2 cellular contexts compared by ENCODE assay signal in the genomic region with DNA sequence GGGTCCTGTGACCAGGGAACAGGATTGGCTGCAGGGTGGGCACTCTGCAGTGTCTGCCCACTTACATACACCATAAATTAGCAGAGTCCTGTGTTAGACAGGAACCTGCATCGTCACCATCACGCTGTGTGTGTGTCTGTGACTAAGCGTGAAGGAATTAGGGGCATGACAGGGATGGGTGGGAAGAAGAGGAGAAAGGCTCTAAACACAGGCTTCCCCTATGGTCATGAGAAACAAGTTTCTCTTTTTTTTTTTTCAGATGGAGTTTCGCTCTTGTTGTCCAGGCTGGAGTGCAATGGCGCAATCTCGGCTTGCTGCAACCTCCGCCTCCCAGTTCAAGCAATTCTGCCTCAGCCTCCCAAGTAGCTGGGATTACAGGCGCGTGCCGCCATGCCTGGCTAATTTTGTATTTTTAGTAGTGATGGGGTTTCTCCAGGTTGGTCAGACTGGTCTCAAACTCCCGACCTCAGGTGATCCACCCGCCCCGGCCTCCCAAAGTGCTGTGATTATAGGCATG.
TF ChIP-seq lines count a peak whose summit lies in the region.
"Not testable (repeated sequence)": the region's sequence is repeated elsewhere in the genome, so short reads cannot be mapped to it uniquely, and the experiment has no call there.

No MANE protein-coding gene starts in this region.

TF ChIP-seq in K562, 482 proteins besides CTCF, POLR2A, EP300 and RAD21:
- TF ChIP-seq CEBPG (CRISPR knock-in tag; IDR thresholded peaks at IDR 0.05); JUN (CRISPR knock-in tag; IDR thresholded peaks at IDR 0.05; ENCODE audit: borderline replicate concordance): not testable (repeated sequence)
- peak in 1 of 2 experiments; percentile 16; a peak in 1 of 4 replicates for TF ChIP-seq CEBPG (tag; conservative IDR thresholded peaks at IDR 0.05 in 1 of 2, IDR thresholded peaks at IDR 0.05 in 1 of 2)
- 0 out of 2 replicates have a peak, but pooled peaks have one; percentile 25 for TF ChIP-seq C11orf30 (IDR thresholded peaks at IDR 0.05; ENCODE audit: low read depth)
- TF ChIP-seq JUN (IDR thresholded peaks at IDR 0.05; ENCODE audit: borderline replicate concordance, low read depth, low read length), result 0 out of 2 replicates have a peak, but pooled peaks have one; percentile 11
- peak; percentile 40; the same call in 1 of the 2 replicates for TF ChIP-seq JUND (IDR thresholded peaks at IDR 0.05; ENCODE audit: borderline replicate concordance, low read depth, low read length)
- peak; percentile 44; the same call in 1 of the 3 replicates for TF ChIP-seq JUND (tag; IDR thresholded peaks at IDR 0.05; ENCODE audit: borderline replicate concordance, low read depth, low read length)
- TF ChIP-seq MAFG (tag; conservative IDR thresholded peaks at IDR 0.05), result peak; percentile 45
- TF ChIP-seq, protein P1, sequence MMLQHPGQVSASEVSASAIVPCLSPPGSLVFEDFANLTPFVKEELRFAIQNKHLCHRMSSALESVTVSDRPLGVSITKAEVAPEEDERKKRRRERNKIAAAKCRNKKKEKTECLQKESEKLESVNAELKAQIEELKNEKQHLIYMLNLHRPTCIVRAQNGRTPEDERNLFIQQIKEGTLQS (IDR thresholded peaks at IDR 0.05), result peak; percentile 50
- TF ChIP-seq, protein P1 (CRISPR knock-in tag; conservative IDR thresholded peaks at IDR 0.05), result not testable (repeated sequence)
- TF ChIP-seq FOSL1 (tag; conservative IDR thresholded peaks at IDR 0.05), result peak; percentile 87
- TF ChIP-seq NFE2 (IDR thresholded peaks at IDR 0.05; ENCODE audit: low read depth), result peak; percentile 26; the same call in 1 of the 2 replicates
- TF ChIP-seq, protein P2, sequence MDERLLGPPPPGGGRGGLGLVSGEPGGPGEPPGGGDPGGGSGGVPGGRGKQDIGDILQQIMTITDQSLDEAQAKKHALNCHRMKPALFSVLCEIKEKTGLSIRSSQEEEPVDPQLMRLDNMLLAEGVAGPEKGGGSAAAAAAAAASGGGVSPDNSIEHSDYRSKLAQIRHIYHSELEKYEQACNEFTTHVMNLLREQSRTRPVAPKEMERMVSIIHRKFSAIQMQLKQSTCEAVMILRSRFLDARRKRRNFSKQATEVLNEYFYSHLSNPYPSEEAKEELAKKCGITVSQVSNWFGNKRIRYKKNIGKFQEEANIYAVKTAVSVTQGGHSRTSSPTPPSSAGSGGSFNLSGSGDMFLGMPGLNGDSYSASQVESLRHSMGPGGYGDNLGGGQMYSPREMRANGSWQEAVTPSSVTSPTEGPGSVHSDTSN (CRISPR knock-in tag; IDR thresholded peaks at IDR 0.05; ENCODE audit: low read depth), result not testable (repeated sequence)
- TF ChIP-seq, protein P2 (tag; conservative IDR thresholded peaks at IDR 0.05; ENCODE audit: low read depth), result peak; percentile 71
- TF ChIP-seq KDM1A (IDR thresholded peaks at IDR 0.05), result 0 out of 4 replicates have a peak, but pooled peaks of 1 of the 2 experiments have one; percentile 28
- peak; percentile 64 for TF ChIP-seq MEIS2 (IDR thresholded peaks at IDR 0.05; ENCODE audit: partially characterized antibody)
- peak; percentile 70 for TF ChIP-seq CEBPB (tag; IDR thresholded peaks at IDR 0.05)
- TF ChIP-seq CREM (IDR thresholded peaks at IDR 0.05; ENCODE audit: low read depth), result 0 out of 2 replicates have a peak, but pooled peaks have one; percentile 20

TF ChIP-seq in HepG2, 621 proteins besides CTCF, POLR2A, EP300 and RAD21 (continues in another document):
- TF ChIP-seq, protein P3, sequence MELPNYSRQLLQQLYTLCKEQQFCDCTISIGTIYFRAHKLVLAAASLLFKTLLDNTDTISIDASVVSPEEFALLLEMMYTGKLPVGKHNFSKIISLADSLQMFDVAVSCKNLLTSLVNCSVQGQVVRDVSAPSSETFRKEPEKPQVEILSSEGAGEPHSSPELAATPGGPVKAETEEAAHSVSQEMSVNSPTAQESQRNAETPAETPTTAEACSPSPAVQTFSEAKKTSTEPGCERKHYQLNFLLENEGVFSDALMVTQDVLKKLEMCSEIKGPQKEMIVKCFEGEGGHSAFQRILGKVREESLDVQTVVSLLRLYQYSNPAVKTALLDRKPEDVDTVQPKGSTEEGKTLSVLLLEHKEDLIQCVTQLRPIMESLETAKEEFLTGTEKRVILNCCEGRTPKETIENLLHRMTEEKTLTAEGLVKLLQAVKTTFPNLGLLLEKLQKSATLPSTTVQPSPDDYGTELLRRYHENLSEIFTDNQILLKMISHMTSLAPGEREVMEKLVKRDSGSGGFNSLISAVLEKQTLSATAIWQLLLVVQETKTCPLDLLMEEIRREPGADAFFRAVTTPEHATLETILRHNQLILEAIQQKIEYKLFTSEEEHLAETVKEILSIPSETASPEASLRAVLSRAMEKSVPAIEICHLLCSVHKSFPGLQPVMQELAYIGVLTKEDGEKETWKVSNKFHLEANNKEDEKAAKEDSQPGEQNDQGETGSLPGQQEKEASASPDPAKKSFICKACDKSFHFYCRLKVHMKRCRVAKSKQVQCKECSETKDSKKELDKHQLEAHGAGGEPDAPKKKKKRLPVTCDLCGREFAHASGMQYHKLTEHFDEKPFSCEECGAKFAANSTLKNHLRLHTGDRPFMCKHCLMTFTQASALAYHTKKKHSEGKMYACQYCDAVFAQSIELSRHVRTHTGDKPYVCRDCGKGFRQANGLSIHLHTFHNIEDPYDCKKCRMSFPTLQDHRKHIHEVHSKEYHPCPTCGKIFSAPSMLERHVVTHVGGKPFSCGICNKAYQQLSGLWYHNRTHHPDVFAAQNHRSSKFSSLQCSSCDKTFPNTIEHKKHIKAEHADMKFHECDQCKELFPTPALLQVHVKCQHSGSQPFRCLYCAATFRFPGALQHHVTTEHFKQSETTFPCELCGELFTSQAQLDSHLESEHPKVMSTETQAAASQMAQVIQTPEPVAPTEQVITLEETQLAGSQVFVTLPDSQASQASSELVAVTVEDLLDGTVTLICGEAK (IDR thresholded peaks at IDR 0.05), result not testable (repeated sequence)
- TF ChIP-seq, protein P3 (CRISPR knock-in tag; IDR thresholded peaks at IDR 0.05), result 0 out of 2 replicates have a peak, but pooled peaks have one; percentile 28
- TF ChIP-seq CREB1 (IDR thresholded peaks at IDR 0.05) (peak; percentile 50; the same call in 1 of the 2 replicates), CREB1 (CRISPR knock-in tag; IDR thresholded peaks at IDR 0.05) (0 out of 2 replicates have a peak, but pooled peaks have one; percentile 16), ARNT2 (CRISPR knock-in tag; IDR thresholded peaks at IDR 0.05; ENCODE audit: low read depth) (0 out of 2 replicates have a peak, but pooled peaks have one; percentile 39), JUN (CRISPR knock-in tag; IDR thresholded peaks at IDR 0.05) (0 out of 2 replicates have a peak, but pooled peaks have one; percentile 51), MEIS1 (CRISPR knock-in tag; IDR thresholded peaks at IDR 0.05; ENCODE audit: borderline replicate concordance) (peak; percentile 31; the same call in 1 of the 2 replicates)
- TF ChIP-seq, protein P4, sequence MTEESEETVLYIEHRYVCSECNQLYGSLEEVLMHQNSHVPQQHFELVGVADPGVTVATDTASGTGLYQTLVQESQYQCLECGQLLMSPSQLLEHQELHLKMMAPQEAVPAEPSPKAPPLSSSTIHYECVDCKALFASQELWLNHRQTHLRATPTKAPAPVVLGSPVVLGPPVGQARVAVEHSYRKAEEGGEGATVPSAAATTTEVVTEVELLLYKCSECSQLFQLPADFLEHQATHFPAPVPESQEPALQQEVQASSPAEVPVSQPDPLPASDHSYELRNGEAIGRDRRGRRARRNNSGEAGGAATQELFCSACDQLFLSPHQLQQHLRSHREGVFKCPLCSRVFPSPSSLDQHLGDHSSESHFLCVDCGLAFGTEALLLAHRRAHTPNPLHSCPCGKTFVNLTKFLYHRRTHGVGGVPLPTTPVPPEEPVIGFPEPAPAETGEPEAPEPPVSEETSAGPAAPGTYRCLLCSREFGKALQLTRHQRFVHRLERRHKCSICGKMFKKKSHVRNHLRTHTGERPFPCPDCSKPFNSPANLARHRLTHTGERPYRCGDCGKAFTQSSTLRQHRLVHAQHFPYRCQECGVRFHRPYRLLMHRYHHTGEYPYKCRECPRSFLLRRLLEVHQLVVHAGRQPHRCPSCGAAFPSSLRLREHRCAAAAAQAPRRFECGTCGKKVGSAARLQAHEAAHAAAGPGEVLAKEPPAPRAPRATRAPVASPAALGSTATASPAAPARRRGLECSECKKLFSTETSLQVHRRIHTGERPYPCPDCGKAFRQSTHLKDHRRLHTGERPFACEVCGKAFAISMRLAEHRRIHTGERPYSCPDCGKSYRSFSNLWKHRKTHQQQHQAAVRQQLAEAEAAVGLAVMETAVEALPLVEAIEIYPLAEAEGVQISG (CRISPR knock-in tag; IDR thresholded peaks at IDR 0.05), result 0 out of 2 replicates have a peak, but pooled peaks have one; percentile 14
- TF ChIP-seq, protein P5, sequence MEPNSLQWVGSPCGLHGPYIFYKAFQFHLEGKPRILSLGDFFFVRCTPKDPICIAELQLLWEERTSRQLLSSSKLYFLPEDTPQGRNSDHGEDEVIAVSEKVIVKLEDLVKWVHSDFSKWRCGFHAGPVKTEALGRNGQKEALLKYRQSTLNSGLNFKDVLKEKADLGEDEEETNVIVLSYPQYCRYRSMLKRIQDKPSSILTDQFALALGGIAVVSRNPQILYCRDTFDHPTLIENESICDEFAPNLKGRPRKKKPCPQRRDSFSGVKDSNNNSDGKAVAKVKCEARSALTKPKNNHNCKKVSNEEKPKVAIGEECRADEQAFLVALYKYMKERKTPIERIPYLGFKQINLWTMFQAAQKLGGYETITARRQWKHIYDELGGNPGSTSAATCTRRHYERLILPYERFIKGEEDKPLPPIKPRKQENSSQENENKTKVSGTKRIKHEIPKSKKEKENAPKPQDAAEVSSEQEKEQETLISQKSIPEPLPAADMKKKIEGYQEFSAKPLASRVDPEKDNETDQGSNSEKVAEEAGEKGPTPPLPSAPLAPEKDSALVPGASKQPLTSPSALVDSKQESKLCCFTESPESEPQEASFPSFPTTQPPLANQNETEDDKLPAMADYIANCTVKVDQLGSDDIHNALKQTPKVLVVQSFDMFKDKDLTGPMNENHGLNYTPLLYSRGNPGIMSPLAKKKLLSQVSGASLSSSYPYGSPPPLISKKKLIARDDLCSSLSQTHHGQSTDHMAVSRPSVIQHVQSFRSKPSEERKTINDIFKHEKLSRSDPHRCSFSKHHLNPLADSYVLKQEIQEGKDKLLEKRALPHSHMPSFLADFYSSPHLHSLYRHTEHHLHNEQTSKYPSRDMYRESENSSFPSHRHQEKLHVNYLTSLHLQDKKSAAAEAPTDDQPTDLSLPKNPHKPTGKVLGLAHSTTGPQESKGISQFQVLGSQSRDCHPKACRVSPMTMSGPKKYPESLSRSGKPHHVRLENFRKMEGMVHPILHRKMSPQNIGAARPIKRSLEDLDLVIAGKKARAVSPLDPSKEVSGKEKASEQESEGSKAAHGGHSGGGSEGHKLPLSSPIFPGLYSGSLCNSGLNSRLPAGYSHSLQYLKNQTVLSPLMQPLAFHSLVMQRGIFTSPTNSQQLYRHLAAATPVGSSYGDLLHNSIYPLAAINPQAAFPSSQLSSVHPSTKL (CRISPR knock-in tag; IDR thresholded peaks at IDR 0.05), result peak; percentile 23; the same call in 1 of the 2 replicates
- TF ChIP-seq, protein P6, sequence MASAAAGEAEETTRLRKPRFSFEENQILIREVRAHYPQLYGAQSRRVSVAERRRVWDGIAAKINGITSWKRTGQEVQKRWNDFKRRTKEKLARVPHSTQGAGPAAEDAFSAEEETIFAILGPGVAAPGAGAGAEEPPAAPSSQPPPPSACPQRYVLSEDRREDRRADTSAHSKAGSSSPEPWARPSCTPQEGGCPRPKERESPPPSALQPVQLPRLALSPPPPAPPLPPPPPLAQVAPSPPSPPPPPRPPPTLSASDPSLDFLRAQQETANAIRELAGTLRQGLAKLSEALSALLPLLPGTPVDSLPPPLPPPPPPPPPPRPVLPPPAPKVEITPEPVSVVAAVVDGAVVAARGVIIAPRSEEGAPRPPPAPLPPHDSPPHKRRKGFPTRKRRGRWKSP (CRISPR knock-in tag; IDR thresholded peaks at IDR 0.05), result 0 out of 2 replicates have a peak, but pooled peaks have one; percentile 61
- TF ChIP-seq, protein P7, sequence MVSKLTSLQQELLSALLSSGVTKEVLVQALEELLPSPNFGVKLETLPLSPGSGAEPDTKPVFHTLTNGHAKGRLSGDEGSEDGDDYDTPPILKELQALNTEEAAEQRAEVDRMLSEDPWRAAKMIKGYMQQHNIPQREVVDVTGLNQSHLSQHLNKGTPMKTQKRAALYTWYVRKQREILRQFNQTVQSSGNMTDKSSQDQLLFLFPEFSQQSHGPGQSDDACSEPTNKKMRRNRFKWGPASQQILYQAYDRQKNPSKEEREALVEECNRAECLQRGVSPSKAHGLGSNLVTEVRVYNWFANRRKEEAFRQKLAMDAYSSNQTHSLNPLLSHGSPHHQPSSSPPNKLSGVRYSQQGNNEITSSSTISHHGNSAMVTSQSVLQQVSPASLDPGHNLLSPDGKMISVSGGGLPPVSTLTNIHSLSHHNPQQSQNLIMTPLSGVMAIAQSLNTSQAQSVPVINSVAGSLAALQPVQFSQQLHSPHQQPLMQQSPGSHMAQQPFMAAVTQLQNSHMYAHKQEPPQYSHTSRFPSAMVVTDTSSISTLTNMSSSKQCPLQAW (CRISPR knock-in tag; IDR thresholded peaks at IDR 0.05), result 0 out of 2 replicates have a peak, but pooled peaks have one; percentile 2
